12 cellular contexts compared by ENCODE assay signal in the genomic region with DNA sequence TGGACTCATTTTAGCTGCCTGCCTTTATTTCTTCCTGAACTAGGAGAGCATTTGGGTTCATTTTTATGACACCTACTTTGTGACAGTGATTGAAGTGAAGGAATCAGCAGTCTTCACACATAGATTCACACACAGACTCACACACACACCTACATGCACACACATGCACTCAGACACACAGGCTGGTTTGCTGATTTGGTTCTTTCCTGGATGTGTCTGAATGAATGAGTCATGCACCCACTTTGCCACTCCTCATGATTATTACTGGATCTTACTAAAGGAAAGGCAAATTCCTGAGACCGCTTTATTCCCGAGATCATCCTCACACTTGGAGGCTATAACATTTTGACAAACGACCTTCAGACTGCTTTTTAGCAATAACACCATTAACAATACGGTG.
DNase-seq lines count a peak whose midpoint lies in the region; ATAC-seq and TF ChIP-seq lines count a peak whose summit lies in the region.
"Had no signal": no experiment of that assay in that cellular context is flagged by ENCODE, and none has a peak within 500 bp of the region (broad histone marks: within the 10 kb centered on the region; RNA-seq: fewer than 3 reads in every experiment).

No MANE protein-coding gene starts in this region.

- peaks cover 25% of the 10 kb centered on the region for H3K4me1 ChIP-seq in GM23338 (ENCODE audit: insufficient read depth)
- 0 out of 2 replicates have a peak, but pooled peaks cover 6% of the 10 kb centered on the region for H3K4me1 ChIP-seq in PC-9 (replicated peaks; ENCODE audit: insufficient read depth)

- POLR2A ChIA-PET in PC-9 (lab: Charles Lee; ENCODE audit: unreplicated experiment) = no interaction called here

- no TSS peak for BruUV-seq in PC-9 (replicated peaks; lab: Mats Ljungman, UMichigan)

- no peaks in the 10 kb centered on the region for H3K9me3 ChIP-seq in PC-9 (ENCODE audit: insufficient read depth, low read depth)

- H3K9me2 ChIP-seq in GM23338 (ENCODE audit: insufficient read depth) (peaks cover 7% of the 10 kb centered on the region; the same call in 1 of the 2 replicates), PC-9 (ENCODE audit: insufficient read depth) (no peaks in the 10 kb centered on the region)

- H3K79me2 ChIP-seq in GM23338 (replicated peaks; ENCODE audit: insufficient read depth) (no peaks in the 10 kb centered on the region), PC-9 (ENCODE audit: low read depth) (no peaks in the 10 kb centered on the region)

- H3K27ac ChIP-seq in GM23338 (ENCODE audit: low read depth) (no peak overlapping the region), PC-9 (no peak overlapping the region)

- H2AFZ ChIP-seq in GM23338 (no peak overlapping the region), PC-9 (no peak overlapping the region)

- 0 out of 2 replicates have a peak overlapping the region, but pooled peaks have one; percentile 16 for H3K27ac Mint-ChIP-seq in GM23338
- H3K27ac Mint-ChIP-seq: CD14-positive monocyte, T-cell had no signal

- no peak overlapping the region for H3K4me3 Mint-ChIP-seq in GM23338
- H3K4me3 Mint-ChIP-seq: CD14-positive monocyte, T-cell had no signal

- CTCF ChIA-PET in PC-9 (lab: Charles Lee) = no interaction called here

- H3K27me3 ChIP-seq in GM23338 (ENCODE audit: insufficient read depth) (no peaks in the 10 kb centered on the region), PC-9 (ENCODE audit: insufficient read depth, low read depth) (no peaks in the 10 kb centered on the region)

- peaks cover 2% of the 10 kb centered on the region for H3K27me3 Mint-ChIP-seq in GM23338 (ENCODE audit: insufficient read depth, low read depth, poor library complexity)

- 0 out of 3 replicates have a peak, but pooled peaks cover 3% of the 10 kb centered on the region for H3K36me3 Mint-ChIP-seq in GM23338 (ENCODE audit: low read depth)
- H3K36me3 Mint-ChIP-seq: CD14-positive monocyte, T-cell had no signal

- ATAC-seq in GM23338 (no peak), SK-N-SH treated with all-trans-retinoic acid at 6 μM for 48 hours (peak; percentile 80), GM21390 (IDR thresholded peaks at IDR 0.05; ENCODE audit: unreplicated experiment) (no peak), GM21423 (IDR thresholded peaks at IDR 0.05; ENCODE audit: unreplicated experiment) (no peak), HG02970 (IDR thresholded peaks at IDR 0.05; ENCODE audit: low FRiP score, unreplicated experiment) (no peak)
- ATAC-seq: T-cell had no signal

- H3F3A ChIP-seq in GM23338 (replicated peaks; ENCODE audit: low read depth) (no peaks in the 10 kb centered on the region), PC-9 (ENCODE audit: insufficient read depth, low read depth) (no peaks in the 10 kb centered on the region)

- H3K36me3 ChIP-seq in GM23338 (ENCODE audit: insufficient read depth) (no peaks in the 10 kb centered on the region), PC-9 (ENCODE audit: low read depth) (no peaks in the 10 kb centered on the region)

- peaks cover 7% of the 10 kb centered on the region; the same call in 2 of the 3 replicates for H3K9me3 Mint-ChIP-seq in GM23338
- H3K9me3 Mint-ChIP-seq: T-cell had no signal

- no peak overlapping the region for H3K4me3 ChIP-seq in GM23338
- no peak overlapping the region for H3K4me3 ChIP-seq in fibroblast of the aortic adventitia (ENCODE audit: low read depth, low read length)
- no peak overlapping the region for H3K4me3 ChIP-seq in retinal pigment epithelial cell (ENCODE audit: low read length)
- H3K4me3 ChIP-seq in PC-9 = no peak overlapping the region

- no peak for DNase-seq in GM23338 (ENCODE audit: low spot score)
- peak; percentile 53 for DNase-seq in fibroblast of the aortic adventitia (ENCODE audit: low read depth)
- peak; percentile 54 for DNase-seq in retinal pigment epithelial cell (ENCODE audit: low read depth)
- no peak for DNase-seq in PC-9
- DNase-seq: NCI-H2081, retina, T-cell had no signal

- intact Hi-C loops in PC-9 (cut with micrococcal nuclease; ENCODE audit: unreplicated experiment) = no loop called here

- no peak overlapping the region for H3K4me2 ChIP-seq in GM23338
- H3K4me2 ChIP-seq in PC-9 = no peak overlapping the region

- TF ChIP-seq CTCF in GM23338 (conservative IDR thresholded peaks at IDR 0.05; ENCODE audit: low read depth in 2 of 2) (no peak), fibroblast of the aortic adventitia (IDR thresholded peaks at IDR 0.05; ENCODE audit: insufficient read depth, low read length) (no peak), retinal pigment epithelial cell (conservative IDR thresholded peaks at IDR 0.05; ENCODE audit: low read depth, low read length) (no peak), PC-9 (conservative IDR thresholded peaks at IDR 0.05) (no peak)

- H3K4me1 Mint-ChIP-seq in GM23338 = peaks cover 34% of the 10 kb centered on the region
- H3K4me1 Mint-ChIP-seq: CD14-positive monocyte, T-cell had no signal

- H4K20me1 ChIP-seq in GM23338 (replicated peaks; ENCODE audit: insufficient read depth) (no peaks in the 10 kb centered on the region), PC-9 (ENCODE audit: insufficient read depth) (no peaks in the 10 kb centered on the region)

TF ChIP-seq in GM23338, 12 proteins besides CTCF, POLR2A, EP300 and RAD21 (continues in another document):
- TF ChIP-seq NANOG (IDR thresholded peaks at IDR 0.05; ENCODE audit: borderline replicate concordance) (no peak), CREB1 (CRISPR knock-in tag; IDR thresholded peaks at IDR 0.05; ENCODE audit: low read depth) (no peak), POLR2AphosphoS5 (IDR thresholded peaks at IDR 0.05; ENCODE audit: low read depth) (no peak), EZH2 (IDR thresholded peaks at IDR 0.05; ENCODE audit: low read depth, unreplicated experiment) (no peak), ZNF331 (CRISPR knock-in tag; IDR thresholded peaks at IDR 0.05; ENCODE audit: low read depth) (no peak), JUNB (IDR thresholded peaks at IDR 0.05; ENCODE audit: unreplicated experiment) (no peak), EZH2phosphoT487 (IDR thresholded peaks at IDR 0.05; ENCODE audit: unreplicated experiment) (no peak), ZNF114 (CRISPR knock-in tag; IDR thresholded peaks at IDR 0.05) (no peak), STAT1 (IDR thresholded peaks at IDR 0.05; ENCODE audit: unreplicated experiment) (no peak)
- TF ChIP-seq, protein P1, sequence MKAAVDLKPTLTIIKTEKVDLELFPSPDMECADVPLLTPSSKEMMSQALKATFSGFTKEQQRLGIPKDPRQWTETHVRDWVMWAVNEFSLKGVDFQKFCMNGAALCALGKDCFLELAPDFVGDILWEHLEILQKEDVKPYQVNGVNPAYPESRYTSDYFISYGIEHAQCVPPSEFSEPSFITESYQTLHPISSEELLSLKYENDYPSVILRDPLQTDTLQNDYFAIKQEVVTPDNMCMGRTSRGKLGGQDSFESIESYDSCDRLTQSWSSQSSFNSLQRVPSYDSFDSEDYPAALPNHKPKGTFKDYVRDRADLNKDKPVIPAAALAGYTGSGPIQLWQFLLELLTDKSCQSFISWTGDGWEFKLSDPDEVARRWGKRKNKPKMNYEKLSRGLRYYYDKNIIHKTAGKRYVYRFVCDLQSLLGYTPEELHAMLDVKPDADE (IDR thresholded peaks at IDR 0.05) = no peak

TF ChIP-seq in SK-N-SH treated with all-trans-retinoic acid at 6 μM for 48 hours, 23 proteins besides CTCF, POLR2A, EP300 and RAD21:
- TF ChIP-seq ZNF70 (CRISPR knock-in tag; IDR thresholded peaks at IDR 0.05) (no peak), SNAI2 (CRISPR knock-in tag; IDR thresholded peaks at IDR 0.05) (no peak)

Comparison
In these comparisons a context has a peak if more than half of its experiments do, and no peak if none do; other contexts are left out.
1. DNase-seq: peak in fibroblast of the aortic adventitia (single experiment) and retinal pigment epithelial cell (single experiment); none in GM23338 (single experiment) and PC-9 (0 of 2).